Comparison of ENCODE assay signal across 21 cellular contexts in genomic region chr6:106473807-106474206, GRCh38.
DNase-seq lines count a peak whose midpoint lies in the region; ATAC-seq, FAIRE-seq and TF ChIP-seq lines count a peak whose summit lies in the region.
"Had no signal": no experiment of that assay in that cellular context is flagged by ENCODE, and none has a peak within 500 bp of the region (broad histone marks: within the 10 kb centered on the region; RNA-seq: fewer than 3 reads in every experiment).

No MANE protein-coding gene starts in this region.

- peak; percentile 86 for FAIRE-seq in astrocyte (lab: Jason Lieb, UNC)
- FAIRE-seq: GM19239, RCC 7860 had no signal

- CTCF ChIA-PET in AG04450 (lab: Charles Lee), result interaction anchor here (0.9 to 2.1 kb wide), 4 partner anchors 11 to 505 kb away, joined by 3 to 10 read pairs (median 6); no protein-coding TSS in a partner anchor

- H3K4me3 ChIP-seq in AG04450 (ENCODE audit: low read depth, low read length) (no peak overlapping the region), astrocyte (ENCODE audit: insufficient read depth, low read depth, low read length) (no peak overlapping the region)
- H3K4me3 ChIP-seq: BLaER1 treated with 17β-estradiol and CSF1 and Interleukin-3, amounts not matched to agents 10 nM and 100 nM; body of pancreas; left lung; prostate gland; transverse colon had no signal

- peaks cover 4% of the 10 kb centered on the region for H3K4me1 Mint-ChIP-seq in astrocyte (ENCODE audit: low read depth, unreplicated experiment)
- peaks cover 3% of the 10 kb centered on the region for H3K4me1 Mint-ChIP-seq in activated CD4-positive, alpha-beta T cell treated with anti-CD3 and anti-CD28 coated beads, Interleukin-2, amount 10 ng/mL, durations not matched to agents 24 days and 14 days

- no peak overlapping the region for H3K27ac ChIP-seq in AG04450 (ENCODE audit: low read depth, low read length)
- no peak overlapping the region for H3K27ac ChIP-seq in astrocyte (ENCODE audit: low read depth, low read length)
- H3K27ac ChIP-seq: BLaER1 treated with 17β-estradiol and CSF1 and Interleukin-3, amounts not matched to agents 10 nM and 100 nM; body of pancreas; left lung; prostate gland; transverse colon had no signal

- POLR2A ChIA-PET in AG04450 (lab: Yijun Ruan, JAX), result interaction anchor here (0.7 kb wide), 1 partner anchor 1584 kb away, joined by 4 read pairs; no protein-coding TSS in a partner anchor

- H3K9me3 ChIP-seq in AG04450 (ENCODE audit: control insufficient read depth, insufficient read depth, low read length) (no peaks in the 10 kb centered on the region), astrocyte (ENCODE audit: insufficient read depth, low read depth, low read length) (no peaks in the 10 kb centered on the region)
- H3K9me3 ChIP-seq: BLaER1 treated with 17β-estradiol and CSF1 and Interleukin-3, amounts not matched to agents 10 nM and 100 nM; body of pancreas; left lung; prostate gland; transverse colon had no signal

- intact Hi-C loops in posterior cingulate gyrus (cut with DNase I), result no loop called here
- intact Hi-C loops in activated CD4-positive, alpha-beta T cell treated with anti-CD3 and anti-CD28 coated beads, Interleukin-2, amount 10 ng/mL, durations not matched to agents 24 days and 14 days (cut with micrococcal nuclease), result loop anchor here (5.0 kb wide), 1 partner anchor 38 kb away; no protein-coding TSS in a partner anchor

- no peak overlapping the region for H3K27ac Mint-ChIP-seq in astrocyte (ENCODE audit: unreplicated experiment)
- H3K27ac Mint-ChIP-seq in activated CD4-positive, alpha-beta T cell treated with anti-CD3 and anti-CD28 coated beads, Interleukin-2, amount 10 ng/mL, durations not matched to agents 24 days and 14 days, result no peak overlapping the region
- H3K27ac Mint-ChIP-seq: activated T-helper 2 cell treated with anti-CD3 and anti-CD28 coated beads, Interferon-gamma antibody, Interleukin-2, Interleukin-4, amounts not matched to agents 10 μg/mL and 5 μg/mL and 100 μg/mL, durations not matched to agents 14 hours and 24 hours and 36 hours; IgD-negative memory B cell had no signal

- no peaks in the 10 kb centered on the region for H3K36me3 ChIP-seq in astrocyte (ENCODE audit: insufficient read depth, low read length)
- H3K36me3 ChIP-seq: BLaER1 treated with 17β-estradiol and CSF1 and Interleukin-3, amounts not matched to agents 10 nM and 100 nM; left lung; prostate gland; transverse colon had no signal

- H3K36me3 Mint-ChIP-seq in astrocyte (ENCODE audit: low read depth, unreplicated experiment), result no peaks in the 10 kb centered on the region
- no peaks in the 10 kb centered on the region for H3K36me3 Mint-ChIP-seq in activated CD4-positive, alpha-beta T cell treated with anti-CD3 and anti-CD28 coated beads, Interleukin-2, amount 10 ng/mL, durations not matched to agents 24 days and 14 days (ENCODE audit: low read depth)
- H3K36me3 Mint-ChIP-seq: IgD-negative memory B cell had no signal

- H3K27me3 ChIP-seq in AG04450 (ENCODE audit: control insufficient read depth, insufficient read depth, low read length), result peaks cover 2% of the 10 kb centered on the region
- no peaks in the 10 kb centered on the region for H3K27me3 ChIP-seq in astrocyte (ENCODE audit: insufficient read depth, low read length)
- H3K27me3 ChIP-seq: BLaER1 treated with 17β-estradiol and CSF1 and Interleukin-3, amounts not matched to agents 10 nM and 100 nM; body of pancreas; left lung; transverse colon had no signal

- H3K9ac ChIP-seq in astrocyte (ENCODE audit: low read length), result no peak overlapping the region
- H3K9ac ChIP-seq: BLaER1 treated with 17β-estradiol and CSF1 and Interleukin-3, amounts not matched to agents 10 nM and 100 nM had no signal

- H3K9me3 Mint-ChIP-seq in astrocyte (ENCODE audit: unreplicated experiment), result no peaks in the 10 kb centered on the region
- no peaks in the 10 kb centered on the region for H3K9me3 Mint-ChIP-seq in activated CD4-positive, alpha-beta T cell treated with anti-CD3 and anti-CD28 coated beads, Interleukin-2, amount 10 ng/mL, durations not matched to agents 24 days and 14 days
- H3K9me3 Mint-ChIP-seq: activated T-helper 2 cell treated with anti-CD3 and anti-CD28 coated beads, Interferon-gamma antibody, Interleukin-2, Interleukin-4, amounts not matched to agents 10 μg/mL and 5 μg/mL and 100 μg/mL, durations not matched to agents 14 hours and 24 hours and 36 hours; IgD-negative memory B cell had no signal

- H2AFZ ChIP-seq in astrocyte (ENCODE audit: low read depth, low read length), result no peak overlapping the region

- peak; percentile 34 for DNase-seq in AG04450 (ENCODE audit: low read depth, low spot score)
- peak; percentile 10 for DNase-seq in H4 (ENCODE audit: low spot score)
- DNase-seq in astrocyte (ENCODE audit: low read depth), result peak; percentile 79
- peak; percentile 63 for DNase-seq in fibroblast of the conjunctiva (ENCODE audit: low read depth)
- DNase-seq in posterior cingulate gyrus, result no peak
- DNase-seq in activated CD4-positive, alpha-beta T cell treated with anti-CD3 and anti-CD28 coated beads, Interleukin-2, amount 10 ng/mL, durations not matched to agents 24 days and 14 days, result no peak
- DNase-seq: DND-41; effector CD8-positive, alpha-beta T cell; left lung; NCI-H146; NCI-H524 treated with DMSO at 0.1 percent for 48 hours; transverse colon had no signal

- no peak for ATAC-seq in HG02970 (IDR thresholded peaks at IDR 0.05; ENCODE audit: low FRiP score, unreplicated experiment)
- ATAC-seq in HG02759 (IDR thresholded peaks at IDR 0.05; ENCODE audit: unreplicated experiment), result no peak
- ATAC-seq: body of pancreas, left lung had no signal

- peaks cover 22% of the 10 kb centered on the region for H3K4me1 ChIP-seq in astrocyte (ENCODE audit: insufficient read depth, low read length)
- H3K4me1 ChIP-seq: prostate gland had no signal

- H4K20me1 ChIP-seq in astrocyte (ENCODE audit: insufficient read depth, low read length), result no peaks in the 10 kb centered on the region
- H4K20me1 ChIP-seq: BLaER1 treated with 17β-estradiol and CSF1 and Interleukin-3, amounts not matched to agents 10 nM and 100 nM had no signal

- H3K4me3 Mint-ChIP-seq in astrocyte (ENCODE audit: unreplicated experiment), result no peak overlapping the region
- no peak overlapping the region for H3K4me3 Mint-ChIP-seq in activated CD4-positive, alpha-beta T cell treated with anti-CD3 and anti-CD28 coated beads, Interleukin-2, amount 10 ng/mL, durations not matched to agents 24 days and 14 days
- H3K4me3 Mint-ChIP-seq: IgD-negative memory B cell had no signal

- peaks cover 4% of the 10 kb centered on the region for H3K27me3 Mint-ChIP-seq in astrocyte (ENCODE audit: low read depth, unreplicated experiment)
- peaks cover 13% of the 10 kb centered on the region for H3K27me3 Mint-ChIP-seq in activated CD4-positive, alpha-beta T cell treated with anti-CD3 and anti-CD28 coated beads, Interleukin-2, amount 10 ng/mL, durations not matched to agents 24 days and 14 days
- H3K27me3 Mint-ChIP-seq: IgD-negative memory B cell had no signal

- TF ChIP-seq CTCF in AG04450 (IDR thresholded peaks at IDR 0.05; ENCODE audit: low read depth, low read length), result no peak
- no peak for TF ChIP-seq CTCF in astrocyte (IDR thresholded peaks at IDR 0.05; ENCODE audit: insufficient read depth, low read depth, low read length)

- H3K79me2 ChIP-seq in astrocyte (ENCODE audit: insufficient read depth, low read length), result no peaks in the 10 kb centered on the region

- no peak overlapping the region for H3K4me2 ChIP-seq in astrocyte (ENCODE audit: low read length)

Comparison
In these comparisons a context has a peak if more than half of its experiments do, and no peak if none do; other contexts are left out.
1. DNase-seq: peak in AG04450 (single experiment), H4 (single experiment), astrocyte (single experiment) and fibroblast of the conjunctiva (single experiment); none in posterior cingulate gyrus (0 of 10) and activated CD4-positive, alpha-beta T cell treated with anti-CD3 and anti-CD28 coated beads, Interleukin-2, amount 10 ng/mL, durations not matched to agents 24 days and 14 days (single experiment).